ENCODE assay signal across 18 cellular contexts in genomic region chr4:21476753-21477152, GRCh38.
DNase-seq lines count a peak whose midpoint lies in the region; ATAC-seq and TF ChIP-seq lines count a peak whose summit lies in the region.
"Had no signal": no experiment of that assay in that cellular context is flagged by ENCODE, and none has a peak within 500 bp of the region (broad histone marks: within the 10 kb centered on the region; RNA-seq: fewer than 3 reads in every experiment).

No MANE protein-coding gene starts in this region.

- no peak overlapping the region for H3K9ac ChIP-seq in neural progenitor cell

- H3K4me1 ChIP-seq in RWPE2 (ENCODE audit: insufficient read depth, poor library complexity, severe bottlenecking) (no peaks in the 10 kb centered on the region), neural progenitor cell (no peaks in the 10 kb centered on the region)

- H2AFZ ChIP-seq in neural progenitor cell (replicated peaks), result no peak overlapping the region
- H2AFZ ChIP-seq: PC-9 had no signal

- H3K4me3 Mint-ChIP-seq in neural progenitor cell, result no peak overlapping the region
- H3K4me3 Mint-ChIP-seq: activated naive CD8-positive, alpha-beta T cell treated with anti-CD3 and anti-CD28 coated beads, Interleukin-2, amount 50 U/mL, for 24 hours; activated T-cell treated with anti-CD3 and anti-CD28 coated beads, Interleukin-2, amount 50 U/mL, for 24 hours; CD4-positive, alpha-beta T cell; stimulated activated naive CD8-positive, alpha-beta T cell treated with anti-CD3 and anti-CD28 coated beads, Interleukin-15, Interleukin-2, amounts not matched to agents 100 ng/mL and 50 ng/mL, for 24 hours had no signal

- no peaks in the 10 kb centered on the region for H3K9me3 Mint-ChIP-seq in neural progenitor cell
- H3K9me3 Mint-ChIP-seq: stimulated activated naive CD8-positive, alpha-beta T cell treated with anti-CD3 and anti-CD28 coated beads, Interleukin-15, Interleukin-2, amounts not matched to agents 100 ng/mL and 50 ng/mL, for 24 hours had no signal

- H3K27me3 ChIP-seq in RWPE2 (ENCODE audit: insufficient read depth, poor library complexity, severe bottlenecking), result peaks cover 11% of the 10 kb centered on the region
- H3K27me3 ChIP-seq in neural progenitor cell, result no peaks in the 10 kb centered on the region

- H3K9me3 ChIP-seq in RWPE2 (ENCODE audit: severe bottlenecking), result no peaks in the 10 kb centered on the region
- H3K9me3 ChIP-seq in neural progenitor cell (ENCODE audit: low read depth), result no peaks in the 10 kb centered on the region

- H3K27ac ChIP-seq in RWPE2 (ENCODE audit: poor library complexity, severe bottlenecking) (no peak overlapping the region), neural progenitor cell (no peak overlapping the region)
- H3K27ac ChIP-seq: 22Rv1, PC-9, skin epidermis had no signal

- no peaks in the 10 kb centered on the region for H3F3A ChIP-seq in neural progenitor cell (ENCODE audit: low read depth)

- no peaks in the 10 kb centered on the region for H3K36me3 Mint-ChIP-seq in neural progenitor cell

- DNase-seq in DMS53 (lab: John Stamatoyannopoulos, UW) (peak; percentile 20), DMS53 treated with DMSO at 0.1 percent for 48 hours (lab: John Stamatoyannopoulos, UW; ENCODE audit: unreplicated experiment) (no peak), RWPE2 (ENCODE audit: low spot score) (no peak), fibroblast of villous mesenchyme (ENCODE audit: low read depth) (peak; percentile 13), neural progenitor cell (ENCODE audit: low spot score) (peak; percentile 81), AG08396 (ENCODE audit: low spot score) (no peak)
- DNase-seq in activated effector memory CD4-positive, alpha-beta T cell treated with anti-CD3 and anti-CD28 coated beads, Interleukin-2, amount 50 U/mL, for 16 hours, result no peak
- DNase-seq: activated naive CD8-positive, alpha-beta T cell treated with anti-CD3 and anti-CD28 coated beads, Interleukin-2, amount 50 U/mL, for 24 hours; activated T-cell treated with anti-CD3 and anti-CD28 coated beads, Interleukin-2, amount 50 U/mL, for 24 hours; CD4-positive, alpha-beta T cell; NCI-H1105; NCI-H226; T-helper 1 cell had no signal

- H3K27me3 Mint-ChIP-seq in neural progenitor cell (ENCODE audit: insufficient read depth, low read depth), result no peaks in the 10 kb centered on the region
- H3K27me3 Mint-ChIP-seq: activated naive CD8-positive, alpha-beta T cell treated with anti-CD3 and anti-CD28 coated beads, Interleukin-2, amount 50 U/mL, for 24 hours; activated T-cell treated with anti-CD3 and anti-CD28 coated beads, Interleukin-2, amount 50 U/mL, for 24 hours; CD4-positive, alpha-beta T cell; stimulated activated naive CD8-positive, alpha-beta T cell treated with anti-CD3 and anti-CD28 coated beads, Interleukin-15, Interleukin-2, amounts not matched to agents 100 ng/mL and 50 ng/mL, for 24 hours had no signal

- H3K4me1 Mint-ChIP-seq in neural progenitor cell, result no peaks in the 10 kb centered on the region
- H3K4me1 Mint-ChIP-seq: activated naive CD8-positive, alpha-beta T cell treated with anti-CD3 and anti-CD28 coated beads, Interleukin-2, amount 50 U/mL, for 24 hours had no signal

- no peak for TF ChIP-seq CTCF in RWPE2 (IDR thresholded peaks at IDR 0.05; ENCODE audit: poor library complexity, severe bottlenecking)
- TF ChIP-seq CTCF in fibroblast of villous mesenchyme (IDR thresholded peaks at IDR 0.05; ENCODE audit: insufficient read depth, low read depth, low read length), result no peak
- no peak for TF ChIP-seq CTCF in neural progenitor cell (IDR thresholded peaks at IDR 0.05)

- no peak overlapping the region for H3K4me3 ChIP-seq in RWPE2 (ENCODE audit: severe bottlenecking)
- H3K4me3 ChIP-seq in fibroblast of villous mesenchyme (ENCODE audit: low read depth, low read length), result no peak overlapping the region
- no peak overlapping the region for H3K4me3 ChIP-seq in neural progenitor cell
- H3K4me3 ChIP-seq: PC-9, skin epidermis had no signal

- H3K36me3 ChIP-seq in RWPE2 (ENCODE audit: low read depth) (no peaks in the 10 kb centered on the region), neural progenitor cell (no peaks in the 10 kb centered on the region)

- H3K4me2 ChIP-seq in neural progenitor cell, result no peak overlapping the region
- H3K4me2 ChIP-seq: PC-9 had no signal

- no peak overlapping the region for H3K27ac Mint-ChIP-seq in neural progenitor cell
- H3K27ac Mint-ChIP-seq: activated naive CD8-positive, alpha-beta T cell treated with anti-CD3 and anti-CD28 coated beads, Interleukin-2, amount 50 U/mL, for 24 hours; activated T-cell treated with anti-CD3 and anti-CD28 coated beads, Interleukin-2, amount 50 U/mL, for 24 hours; CD4-positive, alpha-beta T cell; stimulated activated naive CD8-positive, alpha-beta T cell treated with anti-CD3 and anti-CD28 coated beads, Interleukin-15, Interleukin-2, amounts not matched to agents 100 ng/mL and 50 ng/mL, for 24 hours had no signal

- peaks cover 6% of the 10 kb centered on the region for H4K20me1 ChIP-seq in neural progenitor cell (ENCODE audit: low read depth)

- ATAC-seq in RWPE2 (ENCODE audit: low read depth) (peak; percentile 48; the same call in 2 of the 3 replicates), GM21423 (IDR thresholded peaks at IDR 0.05; ENCODE audit: unreplicated experiment) (no peak)
- ATAC-seq: activated naive CD8-positive, alpha-beta T cell treated with anti-CD3 and anti-CD28 coated beads, Interleukin-2, amount 50 U/mL, for 24 hours had no signal

- no peaks in the 10 kb centered on the region for H3K79me2 ChIP-seq in neural progenitor cell (ENCODE audit: low read depth)

Comparison
In these comparisons a context has a peak if more than half of its experiments do, and no peak if none do; other contexts are left out.
1. DNase-seq: peak in DMS53 (single experiment), fibroblast of villous mesenchyme (single experiment) and neural progenitor cell (single experiment); none in DMS53 treated with DMSO at 0.1 percent for 48 hours (single experiment), RWPE2 (single experiment), activated effector memory CD4-positive, alpha-beta T cell treated with anti-CD3 and anti-CD28 coated beads, Interleukin-2, amount 50 U/mL, for 16 hours (single experiment) and AG08396 (single experiment).